In genomic region chr7:135573541-135573940, GRCh38 we compare ENCODE assay signal across 1 cellular context.
TF ChIP-seq lines count a peak whose summit lies in the region.

No MANE protein-coding gene starts in this region.

TF ChIP-seq in GM23338, 12 proteins besides CTCF, POLR2A, EP300 and RAD21 (continued from another document):
- TF ChIP-seq ZNF462 (CRISPR knock-in tag; IDR thresholded peaks at IDR 0.05) (no peak), EZH2 (IDR thresholded peaks at IDR 0.05; ENCODE audit: low read depth, unreplicated experiment) (no peak), ZNF331 (CRISPR knock-in tag; IDR thresholded peaks at IDR 0.05; ENCODE audit: low read depth) (no peak)
